ENCODE assay signal across 1 cellular context in genomic region chr1:28773105-28773504, GRCh38.
TF ChIP-seq lines count a peak whose summit lies in the region.

No MANE protein-coding gene starts in this region.

TF ChIP-seq in GM23338, 12 proteins besides CTCF, POLR2A, EP300 and RAD21 (continued from another document):
- TF ChIP-seq ZNF462 (CRISPR knock-in tag; IDR thresholded peaks at IDR 0.05) (no peak), STAT1 (IDR thresholded peaks at IDR 0.05; ENCODE audit: unreplicated experiment) (no peak), EZH2 (IDR thresholded peaks at IDR 0.05; ENCODE audit: low read depth, unreplicated experiment) (no peak), JUNB (IDR thresholded peaks at IDR 0.05; ENCODE audit: unreplicated experiment) (no peak)
